1 cellular context compared by ENCODE assay signal in the genomic region with DNA sequence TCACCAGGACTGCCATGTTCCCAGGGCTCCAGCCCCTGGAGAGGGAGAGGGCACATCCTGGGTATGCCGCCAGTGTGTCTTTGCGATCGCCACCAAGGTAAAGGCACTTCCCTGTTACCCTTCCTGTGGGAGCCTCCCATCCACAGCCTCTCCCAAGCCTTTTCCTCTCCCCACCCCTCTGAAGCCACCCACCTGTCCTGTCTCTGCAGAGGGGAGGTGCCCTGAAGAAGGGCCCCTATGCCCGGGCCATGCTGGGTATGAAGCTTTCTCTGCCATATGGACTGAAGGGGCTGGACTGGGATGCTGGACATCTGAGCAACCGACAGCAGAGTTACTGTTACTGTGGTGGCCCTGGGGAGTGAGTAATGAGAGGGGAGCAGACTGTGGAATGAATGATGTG.
TF ChIP-seq lines count a peak whose summit lies in the region.

No MANE protein-coding gene starts in this region.

TF ChIP-seq in H1, 55 proteins besides CTCF, POLR2A, EP300 and RAD21:
- TF ChIP-seq, protein P1, sequence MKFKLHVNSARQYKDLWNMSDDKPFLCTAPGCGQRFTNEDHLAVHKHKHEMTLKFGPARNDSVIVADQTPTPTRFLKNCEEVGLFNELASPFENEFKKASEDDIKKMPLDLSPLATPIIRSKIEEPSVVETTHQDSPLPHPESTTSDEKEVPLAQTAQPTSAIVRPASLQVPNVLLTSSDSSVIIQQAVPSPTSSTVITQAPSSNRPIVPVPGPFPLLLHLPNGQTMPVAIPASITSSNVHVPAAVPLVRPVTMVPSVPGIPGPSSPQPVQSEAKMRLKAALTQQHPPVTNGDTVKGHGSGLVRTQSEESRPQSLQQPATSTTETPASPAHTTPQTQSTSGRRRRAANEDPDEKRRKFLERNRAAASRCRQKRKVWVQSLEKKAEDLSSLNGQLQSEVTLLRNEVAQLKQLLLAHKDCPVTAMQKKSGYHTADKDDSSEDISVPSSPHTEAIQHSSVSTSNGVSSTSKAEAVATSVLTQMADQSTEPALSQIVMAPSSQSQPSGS (IDR thresholded peaks at IDR 0.05; ENCODE audit: low read length): no peak
- peak; percentile 51 for TF ChIP-seq POLR2AphosphoS5 (IDR thresholded peaks at IDR 0.05; ENCODE audit: low read depth, low read length)
